8 cellular contexts compared by ENCODE assay signal in the genomic region with DNA sequence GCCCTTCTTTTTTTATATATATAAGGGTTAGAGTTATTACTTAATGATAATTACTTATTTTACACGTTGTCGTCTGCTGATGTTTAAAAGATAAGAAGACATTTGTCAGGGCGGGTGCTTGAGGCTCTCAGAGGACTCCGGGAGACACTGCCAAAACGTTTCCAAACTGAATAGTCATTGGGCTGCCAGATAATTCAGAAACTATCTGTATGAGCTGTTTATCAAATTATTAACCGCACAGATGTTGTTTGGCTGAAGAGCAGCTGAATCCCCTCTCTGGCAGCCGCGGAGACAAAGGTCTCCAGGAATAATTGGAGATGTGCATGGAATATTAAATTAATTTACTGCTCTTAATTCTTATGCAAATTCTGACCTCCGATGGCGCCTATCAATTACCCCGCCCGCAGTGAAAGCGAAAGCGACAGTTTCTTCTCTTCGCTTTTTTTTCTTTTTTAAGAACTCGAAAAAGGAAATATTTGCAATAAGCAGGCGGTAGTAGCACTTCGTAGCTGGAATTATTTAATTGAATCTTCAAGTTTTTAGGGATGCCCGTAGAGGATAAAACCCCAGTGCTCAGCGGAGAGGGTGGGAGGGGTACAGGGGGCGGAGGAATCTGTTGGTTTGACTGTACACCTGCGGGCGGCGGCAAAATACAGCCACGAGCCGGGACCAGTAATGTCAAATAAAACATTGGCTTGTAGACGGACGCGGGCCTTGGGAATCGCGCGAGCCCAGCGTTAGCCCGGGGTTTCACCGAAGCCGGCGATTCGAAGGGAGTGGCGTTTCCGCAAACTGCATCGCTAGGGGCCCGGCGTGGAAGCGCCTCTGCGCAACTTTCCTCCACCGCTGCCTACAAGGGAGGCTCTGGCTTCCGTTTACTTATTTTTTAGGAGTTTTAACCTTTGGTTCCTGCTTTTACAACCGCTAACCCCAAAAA. TPM values are rescaled to one million over a fixed set of nuclear protein-coding genes. Genes with fewer than 3 reads are reported as not detected.
A peak's percentile ranks its signal among the peaks of the same experiment; 100 is the strongest.
DNase-seq lines count a peak whose midpoint lies in the region; ATAC-seq, FAIRE-seq and TF ChIP-seq lines count a peak whose summit lies in the region.

No MANE protein-coding gene starts in this region.

- H3K9me3 ChIP-seq in right cardiac atrium (ENCODE audit: control insufficient read depth, low read length) (no peaks in the 10 kb centered on the region), small intestine (ENCODE audit: control insufficient read depth, low read depth) (no peaks in the 10 kb centered on the region), uterus (no peaks in the 10 kb centered on the region)

- intact Hi-C loops in activated naive CD4-positive, alpha-beta T cell treated with anti-CD3 and anti-CD28 coated beads for 36 hours (cut with micrococcal nuclease): loop anchor here (1.0 to 5.0 kb wide), 4 partner anchors 25 to 738 kb away; no protein-coding TSS in a partner anchor
- intact Hi-C loops in right cardiac atrium (cut with DNase I) (no loop called here), uterus (cut with DNase I; ENCODE audit: low total_unique reads) (no loop called here)

- CTCF ChIA-PET in activated naive CD4-positive, alpha-beta T cell treated with anti-CD3 and anti-CD28 coated beads for 36 hours (lab: Charles Lee): no interaction called here

- H3K27me3 Mint-ChIP-seq in activated naive CD4-positive, alpha-beta T cell treated with anti-CD3 and anti-CD28 coated beads for 36 hours (ENCODE audit: low read depth): peaks cover 75% of the 10 kb centered on the region

- DNase-seq in GM10266 (ENCODE audit: extremely low spot score) (peak; percentile 55), NCI-H748 (lab: John Stamatoyannopoulos, UW; ENCODE audit: unreplicated experiment) (peak; percentile 99), right cardiac atrium (peak; percentile 28 to 78 (median 68)), small intestine (peak; percentile 56), uterus (no peak)
- DNase-seq in activated naive CD4-positive, alpha-beta T cell treated with anti-CD3 and anti-CD28 coated beads for 36 hours: peak; percentile 65

- H3K27me3 ChIP-seq in right cardiac atrium (ENCODE audit: control insufficient read depth, insufficient read depth): no peaks in the 10 kb centered on the region
- peaks cover 15 to 58% of the 10 kb centered on the region in 2 donors for H3K27me3 ChIP-seq in small intestine (ENCODE audit: control insufficient read depth in 2 of 2, insufficient read depth in 2 of 2, low read length in 2 of 2)
- H3K27me3 ChIP-seq in uterus: peaks cover 41 to 76% of the 10 kb centered on the region in 2 donors

- H3K4me1 Mint-ChIP-seq in activated naive CD4-positive, alpha-beta T cell treated with anti-CD3 and anti-CD28 coated beads for 36 hours (ENCODE audit: low read depth): peaks cover 32% of the 10 kb centered on the region

- no peak for TF ChIP-seq CTCF in GM10266 (IDR thresholded peaks at IDR 0.05; ENCODE audit: control insufficient read depth, insufficient read depth, low read depth, missing control alignments)
- no peak for TF ChIP-seq CTCF in uterus (IDR thresholded peaks at IDR 0.05)

- H3K27ac Mint-ChIP-seq in activated naive CD4-positive, alpha-beta T cell treated with anti-CD3 and anti-CD28 coated beads for 36 hours: no peak overlapping the region

- FAIRE-seq in small intestine (lab: Jason Lieb, UNC): no peak

- H3K36me3 Mint-ChIP-seq in activated naive CD4-positive, alpha-beta T cell treated with anti-CD3 and anti-CD28 coated beads for 36 hours (ENCODE audit: low read depth): no peaks in the 10 kb centered on the region

- H3K4me3 ChIP-seq in right cardiac atrium (ENCODE audit: low read length) (peak overlapping the region; percentile 72), small intestine (ENCODE audit: low read depth in 1 of 2, low read length in 2 of 2) (peak overlapping the region; percentile 28 to 77), uterus (peak overlapping the region in 1 of 2 donors; percentile 16)

- WGBS in right cardiac atrium: 4% methylated on average over 48 of the region's 48 CpGs
- WGBS in small intestine, 3 donors: 0 to 3% (median 2%) methylated on average over 48 of the region's 48 CpGs

- H3K4me3 Mint-ChIP-seq in activated naive CD4-positive, alpha-beta T cell treated with anti-CD3 and anti-CD28 coated beads for 36 hours: peak overlapping the region; percentile 78

- H3K36me3 ChIP-seq in small intestine (ENCODE audit: control insufficient read depth in 2 of 2, insufficient read depth in 2 of 2, low read length in 2 of 2) (no peaks in the 10 kb centered on the region), uterus (no peaks in the 10 kb centered on the region)

- peaks cover 4% of the 10 kb centered on the region for H3K4me1 ChIP-seq in right cardiac atrium (ENCODE audit: control insufficient read depth, insufficient read depth, low read length)
- H3K4me1 ChIP-seq in small intestine (ENCODE audit: control insufficient read depth in 2 of 2, insufficient read depth in 1 of 2, low read depth in 1 of 2, low read length in 1 of 2): peaks cover 5 to 6% of the 10 kb centered on the region in 2 donors
- peaks cover 0 to 14% of the 10 kb centered on the region in 2 donors for H3K4me1 ChIP-seq in uterus

- TF ChIP-seq POLR2A in uterus (IDR thresholded peaks at IDR 0.05): no peak

- no peaks in the 10 kb centered on the region for H3K9me3 Mint-ChIP-seq in activated naive CD4-positive, alpha-beta T cell treated with anti-CD3 and anti-CD28 coated beads for 36 hours

- H3K27ac ChIP-seq in right cardiac atrium (ENCODE audit: low read length) (no peak overlapping the region), small intestine (ENCODE audit: low read depth in 1 of 2, low read length in 1 of 2) (no peak overlapping the region), uterus (no peak overlapping the region)

- ATAC-seq in HG02588 (IDR thresholded peaks at IDR 0.05; ENCODE audit: unreplicated experiment): peak; percentile 34
- peak in 1 of 2 donors; percentile 46 for ATAC-seq in right cardiac atrium
- no peak for ATAC-seq in HG02970 (IDR thresholded peaks at IDR 0.05; ENCODE audit: low FRiP score, unreplicated experiment)

RNA-seq across cellular contexts. Expression of gene LINC00237, which starts 6.2 kb away (rescaled TPM):
- total RNA-seq in activated naive CD4-positive, alpha-beta T cell treated with anti-CD3 and anti-CD28 coated beads for 36 hours: not detected
- total RNA-seq in right cardiac atrium (not detected), uterus (not detected)
- polyA plus RNA-seq in right cardiac atrium (not detected), small intestine (not detected)

RNA-seq across cellular contexts. Expression of gene KIZ, which starts 26.0 kb away (rescaled TPM):
- total RNA-seq in activated naive CD4-positive, alpha-beta T cell treated with anti-CD3 and anti-CD28 coated beads for 36 hours: 10 to 100 TPM; 11.3 to 13.0 TPM
- total RNA-seq in right cardiac atrium (10 to 100 TPM; 17.1 to 37.7 (median 24.0) TPM), uterus (10 to 100 TPM; 23.2 to 58.7 (median 28.3) TPM)
- polyA plus RNA-seq in right cardiac atrium (16.1 TPM), small intestine (10 to 100 TPM; 11.7 to 38.4 (median 27.7) TPM)

Comparison
In these comparisons a context has a peak if more than half of its experiments do, and no peak if none do; other contexts are left out.
1. DNase-seq: peak in GM10266 (single experiment), NCI-H748 (single experiment), activated naive CD4-positive, alpha-beta T cell treated with anti-CD3 and anti-CD28 coated beads for 36 hours (single experiment), right cardiac atrium (3 of 3) and small intestine (single experiment); none in uterus (0 of 2).